1 cellular context compared by ENCODE assay signal in genomic region chr11:68077617-68078592, GRCh38.
TF ChIP-seq lines count a peak whose summit lies in the region.

No MANE protein-coding gene starts in this region.

TF ChIP-seq in IMR-90, 13 proteins besides CTCF, POLR2A, EP300 and RAD21 (continued from another document):
- TF ChIP-seq RCOR1 (IDR thresholded peaks at IDR 0.05; ENCODE audit: insufficient replicate concordance, low read length) (no peak), MAZ (IDR thresholded peaks at IDR 0.05; ENCODE audit: borderline replicate concordance, low read depth, low read length) (no peak), MXI1 (IDR thresholded peaks at IDR 0.05; ENCODE audit: borderline replicate concordance, low read depth, low read length) (no peak), ELK1 (IDR thresholded peaks at IDR 0.05; ENCODE audit: borderline replicate concordance, low read depth, low read length) (no peak)
